In genomic region chr19:15551183-15552004, GRCh38 we compare ENCODE assay signal across 8 cellular contexts. TPM values are rescaled to one million over a fixed set of nuclear protein-coding genes. Genes with fewer than 3 reads are reported as not detected.
A peak's percentile ranks its signal among the peaks of the same experiment; 100 is the strongest.
DNase-seq lines count a peak whose midpoint lies in the region; ATAC-seq and TF ChIP-seq lines count a peak whose summit lies in the region.

No MANE protein-coding gene starts in this region.

- H3K4me3 Mint-ChIP-seq in CD14-positive monocyte: peak overlapping the region; percentile 74 to 89

- peak overlapping the region in 1 of 7 donors; percentile 61 for H3K27ac Mint-ChIP-seq in CD14-positive monocyte

- no peaks in the 10 kb centered on the region for H3K27me3 ChIP-seq in Karpas-422 (ENCODE audit: low read length)

- H3K4me1 Mint-ChIP-seq in CD14-positive monocyte: peaks cover 23% of the 10 kb centered on the region

- peaks cover 28 to 37% (median 35%) of the 10 kb centered on the region in 3 donors for H3K27me3 Mint-ChIP-seq in CD14-positive monocyte (ENCODE audit: low read depth in 3 of 3)

- no peaks in the 10 kb centered on the region for H3K79me2 ChIP-seq in Karpas-422 (ENCODE audit: low read length)

- H3K9me2 ChIP-seq in Karpas-422 (replicated peaks; ENCODE audit: insufficient read depth, low read length): no peaks in the 10 kb centered on the region

- H3K9ac ChIP-seq in Karpas-422 (ENCODE audit: low read length): no peak overlapping the region

- no peak overlapping the region for H3K4me2 ChIP-seq in Karpas-422 (ENCODE audit: low read depth, low read length, poor library complexity, severe bottlenecking)

- H4K20me1 ChIP-seq in Karpas-422 (ENCODE audit: insufficient read depth, low read depth, low read length): no peaks in the 10 kb centered on the region

- H3K4me3 ChIP-seq in Karpas-422 (ENCODE audit: low read length): no peak overlapping the region

- no peaks in the 10 kb centered on the region for H3K9me3 ChIP-seq in Karpas-422 (ENCODE audit: low read length)

- no peak for ATAC-seq in HG03565 (IDR thresholded peaks at IDR 0.05; ENCODE audit: unreplicated experiment)

- no peak overlapping the region for H3K27ac ChIP-seq in Karpas-422 (ENCODE audit: low read length)

- H2AFZ ChIP-seq in Karpas-422 (ENCODE audit: low read length): no peak overlapping the region

- peaks cover 0 to 5% (median 2%) of the 10 kb centered on the region in 7 donors for H3K9me3 Mint-ChIP-seq in CD14-positive monocyte

- TF ChIP-seq CTCF in CD14-positive monocyte (IDR thresholded peaks at IDR 0.05): no peak

- H3K36me3 Mint-ChIP-seq in CD14-positive monocyte: peaks cover 0 to 2% of the 10 kb centered on the region in 2 donors

- no peaks in the 10 kb centered on the region for H3K36me3 ChIP-seq in Karpas-422 (ENCODE audit: insufficient read depth, low read length)

- intact Hi-C loops in CD14-positive monocyte (cut with micrococcal nuclease): loop anchor here (5.0 to 10.0 kb wide), 5 partner anchors 69 to 677 kb away; partner anchors contain the start of genes PGLYRP2 (in 1 of the 2) and SYDE1 (in 1 of the 2)

- peaks cover 4% of the 10 kb centered on the region for H3K4me1 ChIP-seq in Karpas-422 (ENCODE audit: low read length)

- DNase-seq in CD14-positive monocyte (ENCODE audit: low spot score) (no peak), LoVo (ENCODE audit: low spot score) (peak; percentile 26), germinal center (ENCODE audit: low spot score) (peak; percentile 53), Karpas-422 (no peak), DMS53 treated with DMSO at 0.1 percent for 48 hours (lab: John Stamatoyannopoulos, UW; ENCODE audit: unreplicated experiment) (no peak)
- DNase-seq in activated CD8-positive, alpha-beta memory T cell treated with anti-CD3 and anti-CD28 coated beads, Interleukin-2, amount 50 U/mL, for 4 hours: peak; percentile 71
- peak; percentile 44 to 53 for DNase-seq in stimulated activated CD4-positive, alpha-beta T cell treated with anti-CD3 and anti-CD28 coated beads, Interleukin-15, amount 100 ng/mL, for 48 hours (ENCODE audit: low read depth in 2 of 2)

RNA-seq across cellular contexts. Expression of gene CYP4F22, which starts 43.1 kb away (rescaled TPM):
- under 1 TPM; 0.08 to 0.33 TPM for polyA plus RNA-seq in CD14-positive monocyte
- total RNA-seq in Karpas-422 (2014; rRNA removed; shearing (Covaris generic); ENCODE audit: low replicate concordance): not detected in 2 replicates

Comparison
In these comparisons a context has a peak if more than half of its experiments do, and no peak if none do; other contexts are left out.
1. DNase-seq: peak in LoVo (single experiment), activated CD8-positive, alpha-beta memory T cell treated with anti-CD3 and anti-CD28 coated beads, Interleukin-2, amount 50 U/mL, for 4 hours (single experiment), germinal center (single experiment) and stimulated activated CD4-positive, alpha-beta T cell treated with anti-CD3 and anti-CD28 coated beads, Interleukin-15, amount 100 ng/mL, for 48 hours (2 of 2); none in CD14-positive monocyte (single experiment), Karpas-422 (single experiment) and DMS53 treated with DMSO at 0.1 percent for 48 hours (single experiment).